Comparison of ENCODE assay signal across 9 cellular contexts in genomic region chr14:65927871-65928270, GRCh38.
DNase-seq lines count a peak whose midpoint lies in the region; ATAC-seq and TF ChIP-seq lines count a peak whose summit lies in the region.
"Had no signal": no experiment of that assay in that cellular context is flagged by ENCODE, and none has a peak within 500 bp of the region (broad histone marks: within the 10 kb centered on the region; RNA-seq: fewer than 3 reads in every experiment).

No MANE protein-coding gene starts in this region.

- H3K36me3 Mint-ChIP-seq in activated CD4-positive, alpha-beta T cell treated with anti-CD3 and anti-CD28 coated beads for 36 hours (ENCODE audit: low read depth) = no peaks in the 10 kb centered on the region
- peaks cover 2% of the 10 kb centered on the region for H3K36me3 Mint-ChIP-seq in central memory CD8-positive, alpha-beta T cell (ENCODE audit: insufficient read depth)

- CTCF ChIA-PET in activated CD4-positive, alpha-beta T cell treated with anti-CD3 and anti-CD28 coated beads for 36 hours (lab: Charles Lee) = interaction anchor here (1.0 to 3.1 kb wide), 8 partner anchors 11 to 722 kb away, joined by 4 to 17 read pairs (median 6); no protein-coding TSS in a partner anchor
- CTCF ChIA-PET in PC-3 (lab: Charles Lee) = no interaction called here

- ATAC-seq in activated CD4-positive, alpha-beta T cell treated with anti-CD3 and anti-CD28 coated beads for 36 hours = peak; percentile 96
- ATAC-seq in central memory CD8-positive, alpha-beta T cell (replicated peaks; ENCODE audit: extremely low read depth, poor library complexity, severe bottlenecking) = peak; percentile 97
- ATAC-seq in HG03457 (IDR thresholded peaks at IDR 0.05; ENCODE audit: unreplicated experiment) = no peak
- no peak for ATAC-seq in GM21825 (IDR thresholded peaks at IDR 0.05; ENCODE audit: unreplicated experiment)
- ATAC-seq in PC-3 = no peak

- H3K27me3 Mint-ChIP-seq in activated CD4-positive, alpha-beta T cell treated with anti-CD3 and anti-CD28 coated beads for 36 hours = peaks cover 5% of the 10 kb centered on the region
- H3K27me3 Mint-ChIP-seq in central memory CD8-positive, alpha-beta T cell = no peaks in the 10 kb centered on the region

- BruUV-seq in PC-3 (replicated peaks; lab: Mats Ljungman, UMichigan) = no TSS peak

- H3K27me3 ChIP-seq in PC-3 (ENCODE audit: low read length) = peaks cover 80% of the 10 kb centered on the region

- peaks cover 39% of the 10 kb centered on the region for H3K4me1 Mint-ChIP-seq in activated CD4-positive, alpha-beta T cell treated with anti-CD3 and anti-CD28 coated beads for 36 hours
- H3K4me1 Mint-ChIP-seq in central memory CD8-positive, alpha-beta T cell = peaks cover 72% of the 10 kb centered on the region

- H2AFZ ChIP-seq in PC-3 (ENCODE audit: low read length) = no peak overlapping the region

- DNase-seq in NCI-H1436 (lab: John Stamatoyannopoulos, UW) = peak; percentile 89
- DNase-seq in activated CD4-positive, alpha-beta T cell treated with anti-CD3 and anti-CD28 coated beads for 36 hours = peak; percentile 93
- DNase-seq in central memory CD8-positive, alpha-beta T cell (ENCODE audit: low spot score in 2 of 2) = peak; percentile 33 to 56
- peak; percentile 58 for DNase-seq in stimulated activated CD8-positive, alpha-beta memory T cell treated with anti-CD3 and anti-CD28 coated beads, Interleukin-12 subunit alpha, Interleukin-12 subunit beta, amount 100 ng/mL, for 24 hours (ENCODE audit: extremely low read depth)
- no peak for DNase-seq in middle frontal gyrus (ENCODE audit: extremely low spot score, low spot score)
- DNase-seq in PC-3 = no peak
- DNase-seq: left cardiac atrium had no signal

- H3K4me3 Mint-ChIP-seq in activated CD4-positive, alpha-beta T cell treated with anti-CD3 and anti-CD28 coated beads for 36 hours = no peak overlapping the region
- peak overlapping the region; percentile 77 for H3K4me3 Mint-ChIP-seq in central memory CD8-positive, alpha-beta T cell

- TF ChIP-seq CTCF in PC-3 (conservative IDR thresholded peaks at IDR 0.05; ENCODE audit: low read depth, low read length) = no peak

- no peak overlapping the region for H3K4me2 ChIP-seq in PC-3 (ENCODE audit: low read length)

- no peaks in the 10 kb centered on the region for H3K9me2 ChIP-seq in PC-3 (replicated peaks; ENCODE audit: low read length)

- no peaks in the 10 kb centered on the region for H3K9me3 Mint-ChIP-seq in activated CD4-positive, alpha-beta T cell treated with anti-CD3 and anti-CD28 coated beads for 36 hours (ENCODE audit: low read depth)
- peaks cover 5% of the 10 kb centered on the region for H3K9me3 Mint-ChIP-seq in central memory CD8-positive, alpha-beta T cell

- H3K27ac ChIP-seq in PC-3 (ENCODE audit: low read length) = no peak overlapping the region

- H3K4me3 ChIP-seq in PC-3 (ENCODE audit: low read length) = no peak overlapping the region

- no peaks in the 10 kb centered on the region for H3K9me3 ChIP-seq in PC-3 (ENCODE audit: low read length)

- H3K27ac Mint-ChIP-seq in activated CD4-positive, alpha-beta T cell treated with anti-CD3 and anti-CD28 coated beads for 36 hours = peak overlapping the region; percentile 59
- peak overlapping the region; percentile 88 for H3K27ac Mint-ChIP-seq in central memory CD8-positive, alpha-beta T cell (ENCODE audit: low read depth)

- H3F3A ChIP-seq in PC-3 (ENCODE audit: low read length, unreplicated experiment) = no peaks in the 10 kb centered on the region

- POLR2A ChIA-PET in activated CD4-positive, alpha-beta T cell treated with anti-CD3 and anti-CD28 coated beads for 36 hours (lab: Charles Lee) = no interaction called here
- POLR2A ChIA-PET in PC-3 (lab: Charles Lee; ENCODE audit: unreplicated experiment) = no interaction called here

- no peaks in the 10 kb centered on the region for H3K79me2 ChIP-seq in PC-3 (ENCODE audit: low read length)

- no peaks in the 10 kb centered on the region for H4K20me1 ChIP-seq in PC-3 (ENCODE audit: low read length)

- no peaks in the 10 kb centered on the region for H3K36me3 ChIP-seq in PC-3 (ENCODE audit: low read depth, low read length)

- H3K4me1 ChIP-seq in PC-3 (ENCODE audit: insufficient read depth, low read length) = no peaks in the 10 kb centered on the region

- intact Hi-C loops in activated CD4-positive, alpha-beta T cell treated with anti-CD3 and anti-CD28 coated beads for 36 hours (cut with DNase I, micrococcal nuclease) = loop anchor here (1.0 to 2.0 kb wide), 5 partner anchors 21 to 722 kb away; no protein-coding TSS in a partner anchor
- intact Hi-C loops in PC-3 (cut with micrococcal nuclease) = no loop called here

- no peak overlapping the region for H3K9ac ChIP-seq in PC-3 (ENCODE audit: low read length)

Comparison
In these comparisons a context has a peak if more than half of its experiments do, and no peak if none do; other contexts are left out.
1. DNase-seq: peak in NCI-H1436 (single experiment), activated CD4-positive, alpha-beta T cell treated with anti-CD3 and anti-CD28 coated beads for 36 hours (single experiment), central memory CD8-positive, alpha-beta T cell (2 of 2) and stimulated activated CD8-positive, alpha-beta memory T cell treated with anti-CD3 and anti-CD28 coated beads, Interleukin-12 subunit alpha, Interleukin-12 subunit beta, amount 100 ng/mL, for 24 hours (single experiment); none in middle frontal gyrus (single experiment) and PC-3 (single experiment).
2. ATAC-seq: peak in activated CD4-positive, alpha-beta T cell treated with anti-CD3 and anti-CD28 coated beads for 36 hours (single experiment) and central memory CD8-positive, alpha-beta T cell (single experiment); none in HG03457 (single experiment), GM21825 (single experiment) and PC-3 (single experiment).